In the genomic region with DNA sequence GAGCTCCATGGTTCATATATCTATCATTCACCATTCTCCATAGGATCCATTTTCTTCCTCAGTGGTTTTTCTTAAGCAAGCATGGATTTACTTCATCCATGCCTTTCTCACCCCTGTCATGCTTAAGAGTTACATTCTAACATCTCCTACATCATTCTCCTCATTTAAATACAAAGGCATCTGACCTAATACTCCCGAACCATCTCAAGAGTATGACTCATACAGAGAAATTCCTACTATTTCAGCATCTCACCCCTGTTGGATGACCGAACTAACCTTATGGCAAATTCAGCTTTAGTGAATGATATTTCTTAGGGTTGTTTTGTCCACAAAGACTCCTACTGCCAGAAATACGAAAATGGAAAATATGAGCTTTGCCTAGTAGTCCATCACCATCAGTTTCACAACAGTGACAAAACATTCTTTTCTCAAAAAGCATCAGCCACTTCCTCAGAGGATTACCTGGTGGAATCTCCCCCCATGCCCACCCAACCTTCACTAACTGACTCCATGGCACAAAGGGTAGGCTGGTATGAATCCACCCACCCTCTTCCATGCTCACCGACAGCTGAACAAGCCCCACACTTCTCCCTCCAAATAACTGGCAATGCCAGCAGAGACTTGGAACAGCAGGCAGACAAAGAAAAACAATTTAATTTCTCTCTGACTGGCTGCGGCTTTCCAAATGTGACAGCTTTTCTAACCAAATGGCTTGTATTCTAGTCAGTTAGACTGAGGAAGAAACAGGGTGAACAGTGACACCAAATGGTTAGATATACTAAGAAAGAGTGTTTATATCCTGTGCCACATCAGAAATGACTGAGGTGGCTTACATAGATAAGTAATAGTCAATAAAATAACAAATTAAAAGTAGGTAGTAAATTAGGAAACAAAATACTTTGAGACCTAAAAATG, we compare ENCODE assay signal across 14 cellular contexts.
DNase-seq lines count a peak whose midpoint lies in the region; ATAC-seq and TF ChIP-seq lines count a peak whose summit lies in the region.
"Had no signal": no experiment of that assay in that cellular context is flagged by ENCODE, and none has a peak within 500 bp of the region (broad histone marks: within the 10 kb centered on the region; RNA-seq: fewer than 3 reads in every experiment).

No MANE protein-coding gene starts in this region.

- ATAC-seq in HG02981 (IDR thresholded peaks at IDR 0.05; ENCODE audit: unreplicated experiment) (no peak), GM18870 (IDR thresholded peaks at IDR 0.05; ENCODE audit: unreplicated experiment) (no peak)
- no peak for ATAC-seq in stimulated activated effector memory CD8-positive, alpha-beta T cell treated with anti-CD3 and anti-CD28 coated beads, Interleukin-12 subunit alpha, Interleukin-12 subunit beta, amount 100 ng/mL, for 72 hours

- no peak overlapping the region for H3K18ac ChIP-seq in mesenchymal stem cell (ENCODE audit: low read depth in 1 of 2, low read length in 2 of 2)

- no peak overlapping the region for H2BK12ac ChIP-seq in mesenchymal stem cell (ENCODE audit: low read length in 2 of 2)

- no peaks in the 10 kb centered on the region for H3K36me3 Mint-ChIP-seq in brain
- no peaks in the 10 kb centered on the region for H3K36me3 Mint-ChIP-seq in stimulated activated effector memory CD8-positive, alpha-beta T cell treated with anti-CD3 and anti-CD28 coated beads, Interleukin-12 subunit alpha, Interleukin-12 subunit beta, amount 100 ng/mL, for 72 hours
- H3K36me3 Mint-ChIP-seq: activated naive CD8-positive, alpha-beta T cell treated with anti-CD3 and anti-CD28 coated beads, Interleukin-2, amount 10 ng/mL, durations not matched to agents 7 days and 5 days; CD4-positive, alpha-beta memory T cell; mesothelial cell of epicardium had no signal

- H4K8ac ChIP-seq in mesenchymal stem cell (ENCODE audit: low read length), result no peak overlapping the region

- peaks cover 5% of the 10 kb centered on the region for H3K27me3 Mint-ChIP-seq in brain
- H3K27me3 Mint-ChIP-seq: activated naive CD8-positive, alpha-beta T cell treated with anti-CD3 and anti-CD28 coated beads, Interleukin-2, amount 10 ng/mL, durations not matched to agents 7 days and 5 days; CD4-positive, alpha-beta memory T cell had no signal

- H3K4me1 Mint-ChIP-seq in brain, result peaks cover 5% of the 10 kb centered on the region
- no peaks in the 10 kb centered on the region for H3K4me1 Mint-ChIP-seq in stimulated activated effector memory CD8-positive, alpha-beta T cell treated with anti-CD3 and anti-CD28 coated beads, Interleukin-12 subunit alpha, Interleukin-12 subunit beta, amount 100 ng/mL, for 72 hours
- H3K4me1 Mint-ChIP-seq: activated naive CD8-positive, alpha-beta T cell treated with anti-CD3 and anti-CD28 coated beads, Interleukin-2, amount 10 ng/mL, durations not matched to agents 7 days and 5 days; CD4-positive, alpha-beta memory T cell had no signal

- no peak overlapping the region for H3K9ac ChIP-seq in mesenchymal stem cell (ENCODE audit: low read length)

- no peak overlapping the region for H3K4ac ChIP-seq in mesenchymal stem cell (ENCODE audit: low read depth in 1 of 2, low read length in 2 of 2)

- no peak overlapping the region for H4K91ac ChIP-seq in mesenchymal stem cell (ENCODE audit: low read length)

- H2BK5ac ChIP-seq in mesenchymal stem cell (ENCODE audit: low read depth, low read length, poor library complexity, severe bottlenecking), result no peak overlapping the region

- H3K4me2 ChIP-seq in mesenchymal stem cell (ENCODE audit: low read length, poor library complexity, severe bottlenecking), result peak overlapping the region; percentile 18

- H3K4me1 ChIP-seq in mesenchymal stem cell (ENCODE audit: control insufficient read depth, insufficient read depth, low read depth, low read length), result peaks cover 3% of the 10 kb centered on the region

- H3K23ac ChIP-seq in mesenchymal stem cell (ENCODE audit: low read length in 2 of 2), result no peak overlapping the region

- H3K79me1 ChIP-seq in mesenchymal stem cell (replicated peaks; ENCODE audit: low read length, poor library complexity, severe bottlenecking), result no peaks in the 10 kb centered on the region

- H3K4me3 Mint-ChIP-seq in brain, result peak overlapping the region in 2 of 5 experiments; percentile 52 to 63
- H3K4me3 Mint-ChIP-seq in stimulated activated effector memory CD8-positive, alpha-beta T cell treated with anti-CD3 and anti-CD28 coated beads, Interleukin-12 subunit alpha, Interleukin-12 subunit beta, amount 100 ng/mL, for 72 hours, result no peak overlapping the region
- H3K4me3 Mint-ChIP-seq: activated naive CD8-positive, alpha-beta T cell treated with anti-CD3 and anti-CD28 coated beads, Interleukin-2, amount 10 ng/mL, durations not matched to agents 7 days and 5 days; CD4-positive, alpha-beta memory T cell; mesothelial cell of epicardium had no signal

- H2BK120ac ChIP-seq in mesenchymal stem cell (ENCODE audit: low read depth, low read length), result no peak overlapping the region

- H3K9me3 Mint-ChIP-seq in brain, result peaks cover 0 to 4% (median 0%) of the 10 kb centered on the region in 5 experiments
- no peaks in the 10 kb centered on the region for H3K9me3 Mint-ChIP-seq in stimulated activated effector memory CD8-positive, alpha-beta T cell treated with anti-CD3 and anti-CD28 coated beads, Interleukin-12 subunit alpha, Interleukin-12 subunit beta, amount 100 ng/mL, for 72 hours
- H3K9me3 Mint-ChIP-seq: mesothelial cell of epicardium had no signal

- no peak for TF ChIP-seq CTCF in brain (conservative IDR thresholded peaks at IDR 0.05)

- peak overlapping the region; percentile 61 for H2AK5ac ChIP-seq in mesenchymal stem cell (ENCODE audit: low read length, severe bottlenecking)

- H3K4me3 ChIP-seq in mesenchymal stem cell (ENCODE audit: insufficient read depth in 1 of 2, low read depth in 1 of 2, low read length in 2 of 2), result no peak overlapping the region
- H3K4me3 ChIP-seq: skin epidermis had no signal

- H3K27me3 ChIP-seq in mesenchymal stem cell (ENCODE audit: control insufficient read depth in 1 of 2, insufficient read depth in 1 of 2, low read length in 2 of 2), result peaks cover 0 to 3% of the 10 kb centered on the region in 2 experiments

- no peaks in the 10 kb centered on the region for H3K9me3 ChIP-seq in mesenchymal stem cell (ENCODE audit: control insufficient read depth, low read length)

- peak overlapping the region in 4 of 5 experiments; percentile 56 to 97 (median 82) for H3K27ac Mint-ChIP-seq in brain
- no peak overlapping the region for H3K27ac Mint-ChIP-seq in stimulated activated effector memory CD8-positive, alpha-beta T cell treated with anti-CD3 and anti-CD28 coated beads, Interleukin-12 subunit alpha, Interleukin-12 subunit beta, amount 100 ng/mL, for 72 hours
- H3K27ac Mint-ChIP-seq: activated naive CD8-positive, alpha-beta T cell treated with anti-CD3 and anti-CD28 coated beads, Interleukin-2, amount 10 ng/mL, durations not matched to agents 7 days and 5 days; CD4-positive, alpha-beta memory T cell; mesothelial cell of epicardium had no signal

- WGBS in mesenchymal stem cell, result 65% methylated on average over 5 of the region's 5 CpGs

- no peak overlapping the region for H2AFZ ChIP-seq in mesenchymal stem cell (ENCODE audit: low read depth, low read length)

- H2BK15ac ChIP-seq in mesenchymal stem cell (ENCODE audit: low read depth, poor library complexity, severe bottlenecking), result no peak overlapping the region

- DNase-seq in AG08395 (ENCODE audit: low spot score) (peak; percentile 61), HS-27A (ENCODE audit: low read depth) (peak; percentile 64), mesenchymal stem cell (peak; percentile 47), NCI-H526 treated with DMSO at 0.1 percent for 48 hours (lab: John Stamatoyannopoulos, UW) (no peak)
- DNase-seq in stimulated activated effector memory CD8-positive, alpha-beta T cell treated with anti-CD3 and anti-CD28 coated beads, Interleukin-12 subunit alpha, Interleukin-12 subunit beta, amount 100 ng/mL, for 72 hours (ENCODE audit: low spot score in 2 of 2), result no peak
- DNase-seq: activated CD4-positive, alpha-beta T cell treated with anti-CD3 and anti-CD28 coated beads for 1 hour; activated naive CD8-positive, alpha-beta T cell treated with anti-CD3 and anti-CD28 coated beads, Interleukin-2, amount 10 ng/mL, durations not matched to agents 7 days and 5 days; CD4-positive, alpha-beta memory T cell; MM.1S had no signal

- H3K27ac ChIP-seq in mesenchymal stem cell (ENCODE audit: low read length, poor library complexity, severe bottlenecking), result peak overlapping the region; percentile 50

- H3K36me3 ChIP-seq in mesenchymal stem cell (ENCODE audit: control insufficient read depth in 1 of 2, insufficient read depth in 2 of 2, low read depth in 1 of 2, low read length in 2 of 2), result no peaks in the 10 kb centered on the region

- H3K14ac ChIP-seq in mesenchymal stem cell (ENCODE audit: low read length in 2 of 2), result no peak overlapping the region

Comparison
In these comparisons a context has a peak if more than half of its experiments do, and no peak if none do; other contexts are left out.
1. DNase-seq: peak in AG08395 (single experiment), HS-27A (single experiment) and mesenchymal stem cell (single experiment); none in NCI-H526 treated with DMSO at 0.1 percent for 48 hours (single experiment) and stimulated activated effector memory CD8-positive, alpha-beta T cell treated with anti-CD3 and anti-CD28 coated beads, Interleukin-12 subunit alpha, Interleukin-12 subunit beta, amount 100 ng/mL, for 72 hours (0 of 2).